10 cellular contexts compared by ENCODE assay signal in the genomic region with DNA sequence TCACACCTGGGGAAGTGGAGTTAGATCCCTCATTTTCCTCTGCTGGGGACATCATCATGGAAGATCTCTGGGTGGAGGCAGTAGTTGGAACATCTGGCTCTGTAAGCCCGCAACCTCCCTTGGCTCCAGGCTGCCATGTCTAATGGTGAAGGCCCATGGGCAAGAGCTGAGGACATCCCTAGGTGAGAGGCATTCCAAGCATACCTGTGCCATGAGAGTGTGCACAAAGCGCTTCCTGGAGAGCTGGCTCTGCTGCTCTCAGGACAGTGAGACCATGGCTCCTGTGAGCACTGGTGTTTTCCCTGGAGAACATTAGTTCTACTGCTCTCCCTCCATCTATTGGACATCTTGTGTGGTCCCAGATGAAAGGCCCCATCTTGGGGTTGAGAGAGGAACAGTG. TPM values are rescaled to one million over a fixed set of nuclear protein-coding genes. Genes with fewer than 3 reads are reported as not detected.
DNase-seq lines count a peak whose midpoint lies in the region; ATAC-seq and TF ChIP-seq lines count a peak whose summit lies in the region.
"Had no signal": no experiment of that assay in that cellular context is flagged by ENCODE, and none has a peak within 500 bp of the region (broad histone marks: within the 10 kb centered on the region; RNA-seq: fewer than 3 reads in every experiment).

No MANE protein-coding gene starts in this region.

- no peak overlapping the region for H2AFZ ChIP-seq in GM23338

- CTCF ChIA-PET in naive thymus-derived CD4-positive, alpha-beta T cell (lab: Charles Lee): interaction anchor here (0.7 to 1.8 kb wide), 4 partner anchors 10 to 28 kb away, joined by 3 to 7 read pairs (median 4); no protein-coding TSS in a partner anchor

- peaks cover 16% of the 10 kb centered on the region for H3K4me1 ChIP-seq in GM23338 (ENCODE audit: insufficient read depth)
- peaks cover 60 to 68% of the 10 kb centered on the region in 2 donors for H3K4me1 ChIP-seq in naive thymus-derived CD4-positive, alpha-beta T cell (ENCODE audit: control insufficient read depth in 2 of 2, insufficient read depth in 2 of 2, low read length in 2 of 2)

- H3K4me2 ChIP-seq in GM23338: 0 out of 2 replicates have a peak overlapping the region, but pooled peaks have one; percentile 10

- no peaks in the 10 kb centered on the region for H3K9me2 ChIP-seq in GM23338 (ENCODE audit: insufficient read depth)

- TF ChIP-seq CTCF in CD14-positive monocyte (IDR thresholded peaks at IDR 0.05): no peak
- no peak for TF ChIP-seq CTCF in GM23338 (conservative IDR thresholded peaks at IDR 0.05; ENCODE audit: low read depth in 2 of 2)

- intact Hi-C loops in CD14-positive monocyte (cut with micrococcal nuclease): no loop called here
- intact Hi-C loops in naive thymus-derived CD4-positive, alpha-beta T cell (cut with micrococcal nuclease): no loop called here

- peaks cover 26% of the 10 kb centered on the region for H3K79me2 ChIP-seq in GM23338 (replicated peaks; ENCODE audit: insufficient read depth)

- POLR2A ChIA-PET in naive thymus-derived CD4-positive, alpha-beta T cell (lab: Charles Lee): interaction anchor here (1.7 kb wide), 2 partner anchors 8 to 274 kb away, joined by 3 to 6 read pairs; a partner anchor contains a TSS

- H3K36me3 ChIP-seq in GM23338 (ENCODE audit: insufficient read depth): no peaks in the 10 kb centered on the region
- peaks cover 0 to 7% (median 0%) of the 10 kb centered on the region in 3 experiments for H3K36me3 ChIP-seq in naive thymus-derived CD4-positive, alpha-beta T cell (ENCODE audit: control insufficient read depth in 2 of 3, insufficient read depth in 3 of 3, low read length in 3 of 3)

- ATAC-seq in GM23338 (peak; percentile 16; the same call in 2 of the 3 replicates), GM21723 (IDR thresholded peaks at IDR 0.05; ENCODE audit: unreplicated experiment) (no peak)
- ATAC-seq in activated naive CD8-positive, alpha-beta T cell treated with anti-CD3 and anti-CD28 coated beads, Interleukin-2, amount 50 U/mL, for 24 hours: no peak
- no peak for ATAC-seq in naive thymus-derived CD4-positive, alpha-beta T cell

- no peaks in the 10 kb centered on the region; the same call in 1 of the 2 replicates for H4K20me1 ChIP-seq in GM23338 (replicated peaks; ENCODE audit: insufficient read depth)

- peak overlapping the region; percentile 20 to 78 for H3K4me3 Mint-ChIP-seq in CD14-positive monocyte
- H3K4me3 Mint-ChIP-seq in GM23338: no peak overlapping the region
- H3K4me3 Mint-ChIP-seq in activated naive CD8-positive, alpha-beta T cell treated with anti-CD3 and anti-CD28 coated beads, Interleukin-2, amount 50 U/mL, for 24 hours: peak overlapping the region; percentile 70
- H3K4me3 Mint-ChIP-seq in naive thymus-derived CD4-positive, alpha-beta T cell: peak overlapping the region; percentile 69 to 85 (median 78)

- H3F3A ChIP-seq in GM23338 (replicated peaks; ENCODE audit: low read depth): no peaks in the 10 kb centered on the region; the same call in 1 of the 2 replicates

- H3K4me1 Mint-ChIP-seq in CD14-positive monocyte (peaks cover 96% of the 10 kb centered on the region), GM23338 (peaks cover 42% of the 10 kb centered on the region)
- H3K4me1 Mint-ChIP-seq in activated naive CD8-positive, alpha-beta T cell treated with anti-CD3 and anti-CD28 coated beads, Interleukin-2, amount 50 U/mL, for 24 hours: peaks cover 89% of the 10 kb centered on the region
- peaks cover 68 to 97% (median 91%) of the 10 kb centered on the region in 7 donors for H3K4me1 Mint-ChIP-seq in naive thymus-derived CD4-positive, alpha-beta T cell

- no peak for DNase-seq in CD14-positive monocyte (ENCODE audit: low spot score)
- DNase-seq in GM23338 (ENCODE audit: low spot score): peak; percentile 50
- DNase-seq in activated naive CD8-positive, alpha-beta T cell treated with anti-CD3 and anti-CD28 coated beads, Interleukin-2, amount 50 U/mL, for 24 hours: no peak
- DNase-seq in naive thymus-derived CD4-positive, alpha-beta T cell: no peak
- no peak for DNase-seq in NCI-H2227 treated with DMSO at 0.1 percent for 48 hours (lab: John Stamatoyannopoulos, UW)
- no peak for DNase-seq in stimulated activated CD4-positive, alpha-beta T cell treated with anti-CD3 and anti-CD28 coated beads, Interleukin-1b, Interleukin-23, amount 100 ng/mL, for 48 hours
- no peak for DNase-seq in NOMO-1 treated with dmso at 0.1 percent for 144 hours (lab: John Stamatoyannopoulos, UW; ENCODE audit: unreplicated experiment)
- DNase-seq: DMS79, NCI-H1092 treated with DMSO at 0.1 percent for 48 hours had no signal

- peaks cover 51 to 85% of the 10 kb centered on the region in 2 donors for H3K36me3 Mint-ChIP-seq in CD14-positive monocyte
- peaks cover 23% of the 10 kb centered on the region for H3K36me3 Mint-ChIP-seq in GM23338 (ENCODE audit: low read depth)
- peaks cover 49% of the 10 kb centered on the region for H3K36me3 Mint-ChIP-seq in activated naive CD8-positive, alpha-beta T cell treated with anti-CD3 and anti-CD28 coated beads, Interleukin-2, amount 50 U/mL, for 24 hours (ENCODE audit: low read depth)
- peaks cover 0 to 48% (median 5%) of the 10 kb centered on the region in 5 donors for H3K36me3 Mint-ChIP-seq in naive thymus-derived CD4-positive, alpha-beta T cell

- no peaks in the 10 kb centered on the region for H3K9me3 ChIP-seq in naive thymus-derived CD4-positive, alpha-beta T cell (ENCODE audit: control insufficient read depth in 2 of 3, low read length in 3 of 3)

- H3K27me3 Mint-ChIP-seq in CD14-positive monocyte (ENCODE audit: low read depth in 3 of 3) (peaks cover 0 to 2% (median 0%) of the 10 kb centered on the region in 3 donors), GM23338 (ENCODE audit: insufficient read depth, low read depth, poor library complexity) (peaks cover 16% of the 10 kb centered on the region)
- H3K27me3 Mint-ChIP-seq in activated naive CD8-positive, alpha-beta T cell treated with anti-CD3 and anti-CD28 coated beads, Interleukin-2, amount 50 U/mL, for 24 hours: no peaks in the 10 kb centered on the region
- no peaks in the 10 kb centered on the region for H3K27me3 Mint-ChIP-seq in naive thymus-derived CD4-positive, alpha-beta T cell

- H3K9me3 Mint-ChIP-seq in CD14-positive monocyte: no peaks in the 10 kb centered on the region
- no peaks in the 10 kb centered on the region for H3K9me3 Mint-ChIP-seq in GM23338
- no peaks in the 10 kb centered on the region for H3K9me3 Mint-ChIP-seq in activated naive CD8-positive, alpha-beta T cell treated with anti-CD3 and anti-CD28 coated beads, Interleukin-2, amount 50 U/mL, for 24 hours
- peaks cover 0 to 4% (median 0%) of the 10 kb centered on the region in 11 donors for H3K9me3 Mint-ChIP-seq in naive thymus-derived CD4-positive, alpha-beta T cell

- H3K27me3 ChIP-seq in GM23338 (ENCODE audit: insufficient read depth): no peaks in the 10 kb centered on the region
- H3K27me3 ChIP-seq in naive thymus-derived CD4-positive, alpha-beta T cell (ENCODE audit: control insufficient read depth in 2 of 2, insufficient read depth in 2 of 2, low read length in 2 of 2): no peaks in the 10 kb centered on the region

- 0 out of 2 replicates have a peak overlapping the region, but pooled peaks have one; percentile 50 for H3K27ac ChIP-seq in GM23338 (ENCODE audit: low read depth)
- H3K27ac ChIP-seq in naive thymus-derived CD4-positive, alpha-beta T cell (ENCODE audit: low read depth, low read length): no peak overlapping the region

- no peak overlapping the region for H3K4me3 ChIP-seq in GM23338
- H3K4me3 ChIP-seq in naive thymus-derived CD4-positive, alpha-beta T cell (ENCODE audit: low read length): peak overlapping the region; percentile 4

- H3K27ac Mint-ChIP-seq in CD14-positive monocyte: peak overlapping the region; percentile 84 to 99 (median 98)
- no peak overlapping the region for H3K27ac Mint-ChIP-seq in GM23338
- H3K27ac Mint-ChIP-seq in activated naive CD8-positive, alpha-beta T cell treated with anti-CD3 and anti-CD28 coated beads, Interleukin-2, amount 50 U/mL, for 24 hours: peak overlapping the region; percentile 92
- peak overlapping the region; percentile 46 to 91 (median 87) for H3K27ac Mint-ChIP-seq in naive thymus-derived CD4-positive, alpha-beta T cell

TF ChIP-seq in GM23338, 12 proteins besides CTCF, POLR2A, EP300 and RAD21 (continues in another document):
- TF ChIP-seq JUNB (IDR thresholded peaks at IDR 0.05; ENCODE audit: unreplicated experiment): no peak

RNA-seq across cellular contexts. Expression of a gene that starts 7.7 kb away (rescaled TPM):
- 100 to 1,000 TPM; 173 to 252 TPM for polyA plus RNA-seq in CD14-positive monocyte
- total RNA-seq in GM23338 (2014; rRNA removed; shearing (Covaris generic)): 44.9 and 51.1 TPM in 2 replicates
- 16.5 and 17.2 TPM in 2 replicates for polyA plus RNA-seq in GM23338 (2016; fragmentation: Nextera tagmentation; extraction: Ambion mirVana)
- total RNA-seq in naive thymus-derived CD4-positive, alpha-beta T cell: 100 to 1,000 TPM in 1 of 5 experiments, 10 to 100 TPM in 4; 26.7 to 196 (median 37.7) TPM
- polyA plus RNA-seq in naive thymus-derived CD4-positive, alpha-beta T cell: 10 to 100 TPM; 53.4 to 54.1 TPM

RNA-seq across cellular contexts. Expression of a gene that starts 13.1 kb away (rescaled TPM):
- polyA plus RNA-seq in CD14-positive monocyte (1 to 10 TPM; 2.9 to 6.2 TPM), GM23338 (2016; fragmentation: Nextera tagmentation; extraction: Ambion mirVana) (2.1 and 2.2 TPM in 2 replicates)
- 2.7 and 3.6 TPM in 2 replicates for total RNA-seq in GM23338 (2014; rRNA removed; shearing (Covaris generic))
- total RNA-seq in naive thymus-derived CD4-positive, alpha-beta T cell: 100 to 1,000 TPM in 1 of 5 experiments, 10 to 100 TPM in 4; 10.9 to 486 (median 28.5) TPM
- polyA plus RNA-seq in naive thymus-derived CD4-positive, alpha-beta T cell: 100 to 1,000 TPM; 134 to 150 TPM

RNA-seq across cellular contexts. Expression of a gene that starts 50.1 kb away (rescaled TPM):
- polyA plus RNA-seq in CD14-positive monocyte (under 1 TPM in 1 of 2 donors, not detected in 1; 0.03 TPM), GM23338 (2016; fragmentation: Nextera tagmentation; extraction: Ambion mirVana) (2.2 and 2.4 TPM in 2 replicates)
- 5.6 and 6.1 TPM in 2 replicates for total RNA-seq in GM23338 (2014; rRNA removed; shearing (Covaris generic))
- total RNA-seq in naive thymus-derived CD4-positive, alpha-beta T cell: 1 to 10 TPM; 1.5 to 2.9 (median 1.9) TPM
- polyA plus RNA-seq in naive thymus-derived CD4-positive, alpha-beta T cell: under 1 TPM; 0.19 to 0.26 TPM

RNA-seq across cellular contexts. Expression of a gene that starts 55.3 kb away (rescaled TPM):
- polyA plus RNA-seq in CD14-positive monocyte: 10 to 100 TPM; 12.1 to 14.0 TPM
- 5.6 and 8.5 TPM in 2 replicates for total RNA-seq in GM23338 (2014; rRNA removed; shearing (Covaris generic))
- 10.1 and 11.0 TPM in 2 replicates for polyA plus RNA-seq in GM23338 (2016; fragmentation: Nextera tagmentation; extraction: Ambion mirVana)
- 10 to 100 TPM; 32.1 to 71.1 (median 66.1) TPM for total RNA-seq in naive thymus-derived CD4-positive, alpha-beta T cell
- polyA plus RNA-seq in naive thymus-derived CD4-positive, alpha-beta T cell: 10 to 100 TPM; 35.2 to 35.3 TPM

RNA-seq across cellular contexts. Expression of a gene that starts 57.1 kb away (rescaled TPM):
- under 1 TPM; 0.18 to 0.76 TPM for polyA plus RNA-seq in CD14-positive monocyte
- 7.7 and 10.3 TPM in 2 replicates for total RNA-seq in GM23338 (2014; rRNA removed; shearing (Covaris generic))
- polyA plus RNA-seq in GM23338 (2016; fragmentation: Nextera tagmentation; extraction: Ambion mirVana): 2.4 TPM in 2 replicates
- 10 to 100 TPM; 11.1 to 67.5 (median 16.4) TPM for total RNA-seq in naive thymus-derived CD4-positive, alpha-beta T cell
- 10 to 100 TPM; 12.8 to 17.4 TPM for polyA plus RNA-seq in naive thymus-derived CD4-positive, alpha-beta T cell

Comparison
In these comparisons a context has a peak if more than half of its experiments do, and no peak if none do; other contexts are left out.
1. RNA of a gene that starts 13.1 kb away (polyA plus RNA-seq): 134 to 150 TPM in naive thymus-derived CD4-positive, alpha-beta T cell; 2.9 to 6.2 TPM in CD14-positive monocyte and 2.1 to 2.2 TPM in GM23338; every median in the first group is over 10 times any median in the second.